12 cellular contexts compared by ENCODE assay signal in the genomic region with DNA sequence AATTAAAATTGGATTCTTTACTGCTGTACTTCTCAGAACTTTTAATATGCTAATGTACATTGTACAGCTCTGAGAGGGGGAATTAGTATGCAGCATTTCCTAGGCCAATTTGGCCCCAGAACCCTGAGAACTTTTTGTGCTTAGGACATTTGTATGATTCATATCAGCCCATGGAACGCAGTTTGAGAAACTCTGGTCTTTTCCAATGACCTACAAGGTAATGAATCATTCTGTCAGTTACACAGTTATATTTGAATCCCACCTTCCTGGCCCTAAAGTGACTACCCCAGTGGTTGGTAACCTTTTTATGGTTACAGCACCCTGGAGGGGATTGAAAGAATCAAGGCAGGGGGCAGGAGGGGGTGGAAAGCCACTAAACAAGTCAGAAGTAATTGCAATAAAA. TPM values are rescaled to one million over a fixed set of nuclear protein-coding genes. Genes with fewer than 3 reads are reported as not detected.
A peak's percentile ranks its signal among the peaks of the same experiment; 100 is the strongest.
DNase-seq lines count a peak whose midpoint lies in the region; ATAC-seq and TF ChIP-seq lines count a peak whose summit lies in the region.
"Had no signal": no experiment of that assay in that cellular context is flagged by ENCODE, and none has a peak within 500 bp of the region (broad histone marks: within the 10 kb centered on the region; RNA-seq: fewer than 3 reads in every experiment).

No MANE protein-coding gene starts in this region.

- H3K36me3 Mint-ChIP-seq in activated CD8-positive, alpha-beta T cell treated with anti-CD3 and anti-CD28 coated beads for 36 hours (ENCODE audit: low read depth): peaks cover 6% of the 10 kb centered on the region
- no peaks in the 10 kb centered on the region for H3K36me3 Mint-ChIP-seq in activated CD8-positive, alpha-beta T cell treated with anti-CD3 and anti-CD28 coated beads, Interleukin-2, amount 10 ng/mL, durations not matched to agents 7 days and 5 days (ENCODE audit: low read depth)
- peaks cover 28% of the 10 kb centered on the region for H3K36me3 Mint-ChIP-seq in stimulated activated memory B cell treated with anti-CD40 and anti-IgM and Interleukin-4, amounts not matched to agents 10 μg/mL and 1 μg/mL and 100 μg/mL, for 72 hours

- H3K27ac Mint-ChIP-seq in activated CD8-positive, alpha-beta T cell treated with anti-CD3 and anti-CD28 coated beads for 36 hours: peak overlapping the region; percentile 34
- no peak overlapping the region for H3K27ac Mint-ChIP-seq in activated CD8-positive, alpha-beta T cell treated with anti-CD3 and anti-CD28 coated beads, Interleukin-2, amount 10 ng/mL, durations not matched to agents 7 days and 5 days
- peak overlapping the region; percentile 73 for H3K27ac Mint-ChIP-seq in stimulated activated memory B cell treated with anti-CD40 and anti-IgM and Interleukin-4, amounts not matched to agents 10 μg/mL and 1 μg/mL and 100 μg/mL, for 72 hours

- no peak for ATAC-seq in activated CD8-positive, alpha-beta T cell treated with anti-CD3 and anti-CD28 coated beads for 36 hours
- ATAC-seq in activated CD8-positive, alpha-beta T cell treated with anti-CD3 and anti-CD28 coated beads, Interleukin-2, amount 10 ng/mL, durations not matched to agents 7 days and 5 days: no peak
- no peak for ATAC-seq in stimulated activated memory B cell treated with anti-CD40 and anti-IgM and Interleukin-4, amounts not matched to agents 10 μg/mL and 1 μg/mL and 100 μg/mL, for 72 hours
- ATAC-seq in HG03039 (IDR thresholded peaks at IDR 0.05; ENCODE audit: unreplicated experiment) (no peak), HG03378 (IDR thresholded peaks at IDR 0.05; ENCODE audit: unreplicated experiment) (no peak), GM19035 (IDR thresholded peaks at IDR 0.05; ENCODE audit: unreplicated experiment) (no peak)

- no peak overlapping the region for H3K4me3 ChIP-seq in fibroblast of villous mesenchyme (ENCODE audit: low read depth, low read length)
- H3K4me3 ChIP-seq: SJSA1, tibial artery had no signal

- POLR2A ChIA-PET in activated CD8-positive, alpha-beta T cell treated with anti-CD3 and anti-CD28 coated beads for 36 hours (lab: Charles Lee): no interaction called here
- POLR2A ChIA-PET in activated CD8-positive, alpha-beta T cell treated with anti-CD3 and anti-CD28 coated beads, Interleukin-2, amount 10 ng/mL, durations not matched to agents 7 days and 5 days (lab: Charles Lee): no interaction called here

- DNase-seq in activated CD8-positive, alpha-beta T cell treated with anti-CD3 and anti-CD28 coated beads for 36 hours: no peak
- no peak for DNase-seq in activated CD8-positive, alpha-beta T cell treated with anti-CD3 and anti-CD28 coated beads, Interleukin-2, amount 10 ng/mL, durations not matched to agents 7 days and 5 days
- DNase-seq in astrocyte of the hippocampus (ENCODE audit: low read depth, low spot score) (peak; percentile 84), fibroblast of villous mesenchyme (ENCODE audit: low read depth) (peak; percentile 82)
- DNase-seq: erythroblast, NCI-H1694 treated with DMSO at 0.1 percent for 48 hours had no signal

- peaks cover 19% of the 10 kb centered on the region for H3K9me3 Mint-ChIP-seq in activated CD8-positive, alpha-beta T cell treated with anti-CD3 and anti-CD28 coated beads for 36 hours
- peaks cover 19% of the 10 kb centered on the region for H3K9me3 Mint-ChIP-seq in activated CD8-positive, alpha-beta T cell treated with anti-CD3 and anti-CD28 coated beads, Interleukin-2, amount 10 ng/mL, durations not matched to agents 7 days and 5 days (ENCODE audit: insufficient read depth)
- H3K9me3 Mint-ChIP-seq in stimulated activated memory B cell treated with anti-CD40 and anti-IgM and Interleukin-4, amounts not matched to agents 10 μg/mL and 1 μg/mL and 100 μg/mL, for 72 hours: peaks cover 14% of the 10 kb centered on the region

- H3K4me3 Mint-ChIP-seq in activated CD8-positive, alpha-beta T cell treated with anti-CD3 and anti-CD28 coated beads for 36 hours: no peak overlapping the region
- H3K4me3 Mint-ChIP-seq in activated CD8-positive, alpha-beta T cell treated with anti-CD3 and anti-CD28 coated beads, Interleukin-2, amount 10 ng/mL, durations not matched to agents 7 days and 5 days: no peak overlapping the region
- no peak overlapping the region for H3K4me3 Mint-ChIP-seq in stimulated activated memory B cell treated with anti-CD40 and anti-IgM and Interleukin-4, amounts not matched to agents 10 μg/mL and 1 μg/mL and 100 μg/mL, for 72 hours

- no peak for TF ChIP-seq CTCF in activated CD8-positive, alpha-beta T cell treated with anti-CD3 and anti-CD28 coated beads for 36 hours (IDR thresholded peaks at IDR 0.05)
- TF ChIP-seq CTCF in fibroblast of villous mesenchyme (IDR thresholded peaks at IDR 0.05; ENCODE audit: insufficient read depth, low read depth, low read length): no peak

- H3K27me3 Mint-ChIP-seq in activated CD8-positive, alpha-beta T cell treated with anti-CD3 and anti-CD28 coated beads for 36 hours: peaks cover 3% of the 10 kb centered on the region
- peaks cover 3% of the 10 kb centered on the region for H3K27me3 Mint-ChIP-seq in activated CD8-positive, alpha-beta T cell treated with anti-CD3 and anti-CD28 coated beads, Interleukin-2, amount 10 ng/mL, durations not matched to agents 7 days and 5 days (ENCODE audit: low read depth)
- H3K27me3 Mint-ChIP-seq in stimulated activated memory B cell treated with anti-CD40 and anti-IgM and Interleukin-4, amounts not matched to agents 10 μg/mL and 1 μg/mL and 100 μg/mL, for 72 hours: peaks cover 16% of the 10 kb centered on the region

- intact Hi-C loops in activated CD8-positive, alpha-beta T cell treated with anti-CD3 and anti-CD28 coated beads for 36 hours (cut with micrococcal nuclease): no loop called here

- CTCF ChIA-PET in activated CD8-positive, alpha-beta T cell treated with anti-CD3 and anti-CD28 coated beads for 36 hours (lab: Charles Lee): interaction anchor here (0.8 kb wide), 1 partner anchor 241 kb away, joined by 3 read pairs; no protein-coding TSS in a partner anchor
- CTCF ChIA-PET in activated CD8-positive, alpha-beta T cell treated with anti-CD3 and anti-CD28 coated beads, Interleukin-2, amount 10 ng/mL, durations not matched to agents 7 days and 5 days (lab: Charles Lee): no interaction called here

- peaks cover 8% of the 10 kb centered on the region for H3K4me1 Mint-ChIP-seq in activated CD8-positive, alpha-beta T cell treated with anti-CD3 and anti-CD28 coated beads for 36 hours (ENCODE audit: low read depth)
- H3K4me1 Mint-ChIP-seq in activated CD8-positive, alpha-beta T cell treated with anti-CD3 and anti-CD28 coated beads, Interleukin-2, amount 10 ng/mL, durations not matched to agents 7 days and 5 days (ENCODE audit: low read depth): no peaks in the 10 kb centered on the region
- peaks cover 26% of the 10 kb centered on the region for H3K4me1 Mint-ChIP-seq in stimulated activated memory B cell treated with anti-CD40 and anti-IgM and Interleukin-4, amounts not matched to agents 10 μg/mL and 1 μg/mL and 100 μg/mL, for 72 hours

RNA-seq across cellular contexts. Expression of gene KBTBD12, which starts 25.6 kb away (rescaled TPM):
- total RNA-seq in activated CD8-positive, alpha-beta T cell treated with anti-CD3 and anti-CD28 coated beads for 36 hours: not detected
- total RNA-seq in activated CD8-positive, alpha-beta T cell treated with anti-CD3 and anti-CD28 coated beads, Interleukin-2, amount 10 ng/mL, durations not matched to agents 7 days and 5 days: not detected
- total RNA-seq in fibroblast of villous mesenchyme: not detected in 2 replicates
- total RNA-seq: SJSA1 had no signal

Comparison
In these comparisons a context has a peak if more than half of its experiments do, and no peak if none do; other contexts are left out.
1. DNase-seq: peak in astrocyte of the hippocampus (single experiment) and fibroblast of villous mesenchyme (single experiment); none in activated CD8-positive, alpha-beta T cell treated with anti-CD3 and anti-CD28 coated beads for 36 hours (single experiment) and activated CD8-positive, alpha-beta T cell treated with anti-CD3 and anti-CD28 coated beads, Interleukin-2, amount 10 ng/mL, durations not matched to agents 7 days and 5 days (single experiment).